Comparison of ENCODE assay signal across 35 cellular contexts in the genomic region with DNA sequence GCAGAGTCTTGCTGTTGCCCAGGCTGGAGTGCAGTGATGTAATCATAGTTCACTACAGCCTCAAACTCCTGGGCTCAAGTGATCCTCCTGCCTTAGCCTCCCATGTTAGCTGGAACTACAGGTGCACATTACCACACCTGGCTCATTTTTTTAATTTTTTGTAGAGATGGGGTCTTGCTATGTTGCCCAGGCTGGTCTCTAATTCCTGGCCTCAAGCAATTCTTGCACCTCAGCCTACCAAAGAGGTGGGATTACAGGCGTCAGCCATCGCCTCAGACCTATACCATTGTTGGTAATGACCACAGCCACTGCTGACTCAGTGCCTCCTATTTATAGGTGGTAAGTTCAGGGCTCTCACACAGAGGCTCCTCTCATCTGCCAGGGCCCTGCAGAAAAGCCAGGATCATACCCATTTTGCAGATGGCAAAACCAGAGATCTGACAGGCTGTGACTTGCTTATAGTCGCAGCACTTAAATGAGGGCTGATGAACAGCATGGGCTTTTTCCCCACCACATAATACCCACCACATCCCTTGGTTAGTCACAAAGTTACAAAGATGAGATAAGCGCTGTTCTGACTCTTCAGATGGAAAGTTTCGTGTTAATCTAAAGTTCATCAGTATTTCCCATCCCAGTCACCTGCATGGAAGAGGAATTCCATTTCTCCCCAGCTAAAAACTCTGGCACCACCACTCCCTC. TPM values are rescaled to one million over a fixed set of nuclear protein-coding genes. Genes with fewer than 3 reads are reported as not detected.
"Had no signal": no experiment of that assay in that cellular context is flagged by ENCODE, and none has a peak within 500 bp of the region (broad histone marks: within the 10 kb centered on the region; RNA-seq: fewer than 3 reads in every experiment).

No MANE protein-coding gene starts in this region.

- H3K4me2 ChIP-seq: smooth muscle cell had no signal

- ATAC-seq: body of pancreas, heart right ventricle had no signal

- H3K36me3 Mint-ChIP-seq: activated naive CD4-positive, alpha-beta T cell treated with anti-CD3 and anti-CD28 coated beads, Interleukin-2, amount 50 U/mL, for 72 hours; mesothelial cell of epicardium; naive B cell; type B pancreatic cell had no signal

- H3K4me3 Mint-ChIP-seq: activated T-cell treated with anti-CD3 and anti-CD28 coated beads, Interleukin-2, amount 50 U/mL, for 4 hours; mesothelial cell of epicardium; naive B cell; nephron progenitor cell; T-helper 1 cell treated with Interleukin-12 subunit alpha and Interleukin-12 subunit beta and Interleukin-4 antibody, amounts not matched to agents 30 μg/mL and 1 μg/mL, for 36 hours; type B pancreatic cell had no signal

- H3K9me3 Mint-ChIP-seq: activated naive CD4-positive, alpha-beta T cell treated with anti-CD3 and anti-CD28 coated beads, Interleukin-2, amount 50 U/mL, for 72 hours; activated T-cell treated with anti-CD3 and anti-CD28 coated beads, Interleukin-2, amount 50 U/mL, for 4 hours; nephron progenitor cell; T-helper 1 cell treated with Interleukin-12 subunit alpha and Interleukin-12 subunit beta and Interleukin-4 antibody, amounts not matched to agents 30 μg/mL and 1 μg/mL, for 36 hours; type B pancreatic cell had no signal

- H3K27me3 ChIP-seq: adrenal gland, body of pancreas, colonic mucosa, esophagus squamous epithelium, heart right ventricle, neutrophil, uterus had no signal

- H3K4me3 ChIP-seq: adrenal gland, body of pancreas, colonic mucosa, esophagus squamous epithelium, heart right ventricle, smooth muscle cell, thoracic aorta, uterus had no signal

- H3K27ac ChIP-seq: body of pancreas, colonic mucosa, epithelial cell of prostate, esophagus squamous epithelium, heart right ventricle, neutrophil, thoracic aorta, uterus, WERI-Rb-1 had no signal

- H3K4me1 ChIP-seq: body of pancreas, colonic mucosa, uterus had no signal

- FAIRE-seq: endometrium, TTC549 had no signal

- H3K4me1 Mint-ChIP-seq: naive B cell had no signal

- H3K9me3 ChIP-seq: adrenal gland, body of pancreas, colonic mucosa, esophagus squamous epithelium, heart right ventricle, neutrophil, thoracic aorta, uterus had no signal

- H3K27ac Mint-ChIP-seq: activated naive CD4-positive, alpha-beta T cell treated with anti-CD3 and anti-CD28 coated beads, Interleukin-2, amount 50 U/mL, for 72 hours; mesothelial cell of epicardium; naive B cell; nephron progenitor cell; progenitor cell of endocrine pancreas; T-helper 1 cell treated with Interleukin-12 subunit alpha and Interleukin-12 subunit beta and Interleukin-4 antibody, amounts not matched to agents 30 μg/mL and 1 μg/mL, for 36 hours; type B pancreatic cell had no signal

- H3K27me3 Mint-ChIP-seq: progenitor cell of endocrine pancreas, type B pancreatic cell had no signal

- H3K36me3 ChIP-seq: adrenal gland, colonic mucosa, heart right ventricle, neutrophil, thoracic aorta, uterus, WERI-Rb-1 had no signal

- DNase-seq: activated CD4-positive, alpha-beta T cell treated with anti-CD3 and anti-CD28 coated beads for 1 hour; activated naive CD4-positive, alpha-beta T cell; activated T-cell treated with anti-CD3 and anti-CD28 coated beads, Interleukin-2, amount 50 U/mL, for 4 hours; adrenal gland; aorta; body of pancreas; cerebellar nuclear complex; colonic mucosa; effector CD8-positive, alpha-beta T cell; esophagus squamous epithelium; foreskin melanocyte; heart right ventricle; naive B cell; nephron progenitor cell; retina; stimulated activated CD4-positive, alpha-beta T cell treated with anti-CD3 and anti-CD28 coated beads, Interleukin-15, amount 100 ng/mL, for 24 hours; stimulated activated CD4-positive, alpha-beta T cell treated with anti-CD3 and anti-CD28 coated beads, Interleukin-2, amount 100 ng/mL, for 24 hours; stimulated activated naive CD4-positive, alpha-beta T cell; SW 1271; T-helper 9 cell; uterus; WERI-Rb-1 had no signal

RNA-seq across cellular contexts. Expression of gene SPATA12, which starts 21.8 kb away (rescaled TPM):
- total RNA-seq: activated naive CD4-positive, alpha-beta T cell treated with anti-CD3 and anti-CD28 coated beads, Interleukin-2, amount 50 U/mL, for 72 hours; activated T-cell treated with anti-CD3 and anti-CD28 coated beads, Interleukin-2, amount 50 U/mL, for 4 hours; aorta; body of pancreas; heart right ventricle; lower leg skin; mesothelial cell of epicardium; osteocyte; smooth muscle cell; thoracic aorta had no signal
- polyA plus RNA-seq: aorta, heart right ventricle, smooth muscle cell had no signal
